Comparison of ENCODE assay signal across 8 cellular contexts in the genomic region with DNA sequence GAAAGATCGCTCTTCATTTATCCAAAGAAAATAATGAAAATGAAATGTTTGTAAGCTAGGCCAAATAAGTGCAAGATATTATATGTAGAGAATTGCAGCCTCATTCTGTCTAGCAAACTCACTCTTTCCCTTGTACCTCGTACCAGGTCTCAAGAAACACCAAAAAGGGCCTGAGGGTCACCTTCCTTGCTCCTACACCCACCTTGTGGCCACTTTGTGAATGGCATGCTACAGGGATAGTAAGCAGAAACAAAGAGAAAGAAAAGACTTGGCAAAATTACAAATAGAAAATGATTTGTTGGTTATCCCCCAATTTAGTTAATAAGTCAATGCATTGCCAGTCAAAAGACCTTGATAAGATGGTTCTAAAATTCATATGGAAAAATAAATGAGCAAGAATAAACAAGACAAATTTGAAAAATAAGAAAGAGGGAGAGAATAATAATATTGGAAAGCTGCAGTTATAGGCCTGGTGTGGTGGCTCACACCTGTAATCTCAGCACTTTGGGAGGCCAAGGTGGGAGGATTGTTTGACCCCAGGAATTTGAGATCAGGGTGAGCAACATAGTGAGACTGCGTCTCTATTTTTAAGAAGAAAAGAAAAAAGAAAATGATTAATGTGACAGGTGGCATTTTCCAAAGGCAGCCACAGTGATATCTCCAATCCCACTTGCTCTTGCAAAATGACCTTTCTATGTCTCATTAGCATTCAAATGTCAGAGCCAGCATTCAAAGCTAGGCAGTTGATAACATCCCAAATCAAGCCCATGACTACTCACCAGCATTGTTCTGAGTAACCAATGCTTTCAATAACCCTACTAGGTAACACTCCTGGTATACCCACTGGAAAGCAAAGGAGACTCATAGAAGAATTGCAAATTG. TPM values are rescaled to one million over a fixed set of nuclear protein-coding genes. Genes with fewer than 3 reads are reported as not detected.
A peak's percentile ranks its signal among the peaks of the same experiment; 100 is the strongest.
DNase-seq lines count a peak whose midpoint lies in the region; ATAC-seq, FAIRE-seq and TF ChIP-seq lines count a peak whose summit lies in the region.

No MANE protein-coding gene starts in this region.

- no peak overlapping the region for H3K9ac ChIP-seq in kidney (ENCODE audit: low read length in 2 of 2)

- H3K4me3 ChIP-seq in brain microvascular endothelial cell (ENCODE audit: low read depth, low read length) (no peak overlapping the region), kidney (ENCODE audit: low read length in 2 of 2) (no peak overlapping the region)

- no peak for FAIRE-seq in kidney (lab: Jason Lieb, UNC)

- peak; percentile 70 for DNase-seq in Daoy (ENCODE audit: low read depth)
- DNase-seq in NCI-H2107 (lab: John Stamatoyannopoulos, UW): peak; percentile 68
- peak; percentile 41 for DNase-seq in UCSD-AML1 (lab: John Stamatoyannopoulos, UW; ENCODE audit: unreplicated experiment)
- peak; percentile 71 for DNase-seq in brain microvascular endothelial cell
- DNase-seq in kidney: no peak
- DNase-seq in stimulated activated CD4-positive, alpha-beta T cell treated with anti-CD3 and anti-CD28 coated beads, Interleukin-4, amount 100 ng/mL, for 4 hours: peak; percentile 66 to 71

- TF ChIP-seq CTCF in brain microvascular endothelial cell (IDR thresholded peaks at IDR 0.05; ENCODE audit: low read depth, low read length, missing control alignments) (peak; percentile 91), kidney (IDR thresholded peaks at IDR 0.05; ENCODE audit: borderline replicate concordance, extremely low read depth, insufficient read depth) (peak; percentile 88)

- ATAC-seq in HG02678 (IDR thresholded peaks at IDR 0.05; ENCODE audit: unreplicated experiment) (peak; percentile 50), GM21737 (IDR thresholded peaks at IDR 0.05; ENCODE audit: unreplicated experiment) (no peak)

- H3K36me3 ChIP-seq in brain microvascular endothelial cell (replicated peaks) (no peaks in the 10 kb centered on the region), kidney (ENCODE audit: control insufficient read depth in 1 of 2, insufficient read depth in 2 of 2, low read length in 2 of 2) (no peaks in the 10 kb centered on the region)

- in situ Hi-C loops in brain microvascular endothelial cell (cut with HindIII; ENCODE audit: low pct_ligation_motif_present, low sequenced_read_pairs): no loop called here

- H3K9me3 ChIP-seq in kidney (ENCODE audit: control insufficient read depth in 1 of 2, low read length in 2 of 2): no peaks in the 10 kb centered on the region

- H3K27ac ChIP-seq in brain microvascular endothelial cell (no peak overlapping the region), kidney (ENCODE audit: low read depth in 2 of 2, low read length in 2 of 2) (no peak overlapping the region)

- no peaks in the 10 kb centered on the region for H3K27me3 ChIP-seq in brain microvascular endothelial cell (replicated peaks)

- intact Hi-C loops in kidney (cut with DNase I): loop anchor here (10.0 kb wide), 1 partner anchor 165 kb away; no protein-coding TSS in a partner anchor

- H3K4me1 ChIP-seq in kidney (ENCODE audit: control insufficient read depth in 1 of 2, insufficient read depth in 1 of 2, low read depth in 1 of 2, low read length in 2 of 2): peaks cover 0 to 3% of the 10 kb centered on the region in 2 donors

RNA-seq across cellular contexts. Expression of a gene that starts 38.8 kb away (rescaled TPM):
- total RNA-seq in Daoy (2014; rRNA removed; shearing (Covaris generic)): not detected in 2 replicates
- total RNA-seq in kidney: not detected
- polyA plus RNA-seq in kidney (ENCODE audit: insufficient read depth, low read depth, low replicate concordance): not detected

RNA-seq across cellular contexts. Expression of a gene that starts 42.7 kb away (rescaled TPM):
- total RNA-seq in Daoy (2014; rRNA removed; shearing (Covaris generic)): 0.06 TPM in 1 of 2 replicates, not detected in the other
- total RNA-seq in kidney: not detected
- not detected for polyA plus RNA-seq in kidney (ENCODE audit: insufficient read depth, low read depth, low replicate concordance)
